ENCODE assay signal across 10 cellular contexts in the genomic region with DNA sequence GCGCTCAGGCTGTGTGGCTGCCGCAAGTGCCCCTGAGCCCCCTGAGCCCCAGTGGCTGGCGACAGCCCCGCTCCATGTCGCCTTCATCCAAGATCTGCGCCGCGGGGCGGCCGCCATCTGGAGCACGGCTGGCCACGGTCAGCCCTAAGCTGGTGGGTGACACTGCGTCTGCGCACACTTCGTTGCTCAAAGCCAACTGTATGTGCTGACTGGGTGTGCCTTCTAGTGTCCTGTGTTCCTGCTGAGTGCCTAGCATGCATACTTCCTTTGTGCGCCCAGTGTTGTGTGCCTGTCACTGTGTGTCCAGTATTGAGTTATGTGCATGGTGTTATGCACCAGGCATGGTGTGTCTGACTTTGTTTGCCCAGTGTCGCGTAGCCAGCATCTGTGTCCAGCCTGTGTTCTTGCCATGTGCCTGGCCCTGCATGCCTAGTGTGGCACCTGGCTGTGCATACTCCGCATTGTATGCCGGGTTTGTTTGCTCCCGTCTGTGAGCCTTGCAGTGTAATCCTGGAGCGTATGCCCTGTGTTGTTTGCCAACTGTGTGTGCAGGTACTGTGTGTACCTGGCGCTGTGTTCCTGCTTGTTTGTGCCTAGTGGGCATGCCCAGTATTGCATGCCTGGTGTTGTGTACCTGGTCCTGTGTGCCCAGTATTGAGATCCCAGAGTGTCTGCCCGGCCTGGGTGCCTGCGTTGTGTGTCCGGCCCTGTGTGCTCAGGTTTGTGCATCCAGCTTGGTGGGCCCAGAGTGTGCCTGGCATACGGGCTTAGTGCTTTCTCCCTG. TPM values are rescaled to one million over a fixed set of nuclear protein-coding genes. Genes with fewer than 3 reads are reported as not detected.
DNase-seq lines count a peak whose midpoint lies in the region; ATAC-seq and FAIRE-seq lines count a peak whose summit lies in the region.
"Had no signal": no experiment of that assay in that cellular context is flagged by ENCODE, and none has a peak within 500 bp of the region (broad histone marks: within the 10 kb centered on the region; RNA-seq: fewer than 3 reads in every experiment).

No MANE protein-coding gene starts in this region.

- in situ Hi-C loops in SK-MEL-5 (cut with HindIII; ENCODE audit: low pct_unique_long_range_greater_than_20kb, low sequenced_read_pairs) = no loop called here

- H3K27ac ChIP-seq in iPS-20b (ENCODE audit: low read length) = no peak overlapping the region

- no peaks in the 10 kb centered on the region for H3K36me3 ChIP-seq in iPS-20b (ENCODE audit: insufficient read depth, low read depth, low read length)

- intact Hi-C loops in Right ventricle myocardium superior (cut with DNase I) (no loop called here), cardiac septum (cut with DNase I) (no loop called here)

- H3K9me3 ChIP-seq in iPS-20b (ENCODE audit: insufficient read depth, low read depth, low read length) = no peaks in the 10 kb centered on the region

- FAIRE-seq in urothelium cell line (lab: Jason Lieb, UNC) = peak; percentile 63

- H3K4me3 ChIP-seq in iPS-20b (ENCODE audit: low read length) = peak overlapping the region; percentile 54; the same call in 1 of the 2 replicates

- H3K27me3 ChIP-seq in iPS-20b (ENCODE audit: insufficient read depth, low read length) = peaks cover 24% of the 10 kb centered on the region

- H3K9ac ChIP-seq in iPS-20b (ENCODE audit: low read depth, low read length) = no peak overlapping the region

- ATAC-seq in Right ventricle myocardium superior (ENCODE audit: poor library complexity) = peak; percentile 80
- no peak for ATAC-seq in HG03108 (IDR thresholded peaks at IDR 0.05; ENCODE audit: unreplicated experiment)
- no peak for ATAC-seq in HG03139 (IDR thresholded peaks at IDR 0.05; ENCODE audit: unreplicated experiment)

- DNase-seq in Right ventricle myocardium superior = peak; percentile 60
- no peak for DNase-seq in cardiac septum (ENCODE audit: low spot score)
- peak; percentile 48 for DNase-seq in SK-MEL-5 (ENCODE audit: low read depth, low spot score)
- DNase-seq in urothelium cell line (ENCODE audit: low spot score) = no peak
- DNase-seq in dedifferentiated amniotic fluid mesenchymal stem cell (ENCODE audit: extremely low spot score) = no peak
- DNase-seq: effector CD8-positive, alpha-beta T cell had no signal

- H3K4me1 ChIP-seq in iPS-20b (ENCODE audit: insufficient read depth, low read length) = no peaks in the 10 kb centered on the region

RNA-seq across cellular contexts. Expression of a gene that starts 54.7 kb away (rescaled TPM):
- total RNA-seq in Right ventricle myocardium superior = 1.3 TPM
- total RNA-seq in cardiac septum = 1.1 TPM
- total RNA-seq in SK-MEL-5 (2014; rRNA removed; shearing (Covaris generic)) = 10.0 and 10.3 TPM in 2 replicates
- polyA plus RNA-seq in SK-MEL-5 (2015; cell fraction: cytosol; rRNA removed) = 13.7 and 18.9 TPM in 2 replicates
- polyA plus RNA-seq in SK-MEL-5 (2015; cell fraction: nucleus; rRNA removed) = 10.7 and 25.7 TPM in 2 replicates
- total RNA-seq: OCI-LY7 had no signal

Comparison
In these comparisons a context has a peak if more than half of its experiments do, and no peak if none do; other contexts are left out.
1. DNase-seq: peak in Right ventricle myocardium superior (single experiment) and SK-MEL-5 (single experiment); none in cardiac septum (single experiment), urothelium cell line (single experiment) and dedifferentiated amniotic fluid mesenchymal stem cell (single experiment).